In genomic region chr21:17780539-17780938, GRCh38 we compare ENCODE assay signal across 9 cellular contexts. TPM values are rescaled to one million over a fixed set of nuclear protein-coding genes. Genes with fewer than 3 reads are reported as not detected.
DNase-seq lines count a peak whose midpoint lies in the region; ATAC-seq, FAIRE-seq and TF ChIP-seq lines count a peak whose summit lies in the region.
"Had no signal": no experiment of that assay in that cellular context is flagged by ENCODE, and none has a peak within 500 bp of the region (broad histone marks: within the 10 kb centered on the region; RNA-seq: fewer than 3 reads in every experiment).

No MANE protein-coding gene starts in this region.

- BruUV-seq in GM12878 (replicated peaks; lab: Mats Ljungman, UMichigan), result no TSS peak

- peak; percentile 83 to 87 for TF ChIP-seq EP300 in GM12878 (IDR thresholded peaks at IDR 0.05; ENCODE audit: borderline replicate concordance in 1 of 2, control insufficient read depth in 1 of 2, low read depth in 2 of 2, low read length in 2 of 2)
- no peak for TF ChIP-seq EP300 in tibial nerve (IDR thresholded peaks at IDR 0.05)
- no peak for TF ChIP-seq EP300 in suprapubic skin (IDR thresholded peaks at IDR 0.05)

- RAD21 ChIA-PET in GM12878 (lab: Charles Lee; ENCODE audit: unreplicated experiment), result interaction anchor here (0.9 to 5.8 kb wide), 8 partner anchors 12 to 142 kb away, joined by 3 to 72 read pairs (median 6); partner anchors contain the start of gene C21orf91

- TF ChIP-seq CTCF in GM12878 (IDR thresholded peaks at IDR 0.05 in 2 of 3, conservative IDR thresholded peaks at IDR 0.05 in 1 of 3; ENCODE audit: control insufficient read depth in 2 of 3, extremely low read depth in 1 of 3, insufficient read depth in 1 of 3, low read depth in 3 of 3, low read length in 3 of 3) (no peak), endodermal cell (conservative IDR thresholded peaks at IDR 0.05) (no peak), tibial nerve (IDR thresholded peaks at IDR 0.05) (no peak), tibial artery (IDR thresholded peaks at IDR 0.05) (no peak), suprapubic skin (IDR thresholded peaks at IDR 0.05) (no peak)

- TF ChIP-seq POLR2A in GM12892 (IDR thresholded peaks at IDR 0.05; ENCODE audit: low read depth, low read length), result no peak
- TF ChIP-seq POLR2A in GM12878 (IDR thresholded peaks at IDR 0.05; ENCODE audit: low read depth, low read length), result no peak
- no peak for TF ChIP-seq POLR2A in tibial nerve (IDR thresholded peaks at IDR 0.05)
- no peak for TF ChIP-seq POLR2A in suprapubic skin (IDR thresholded peaks at IDR 0.05)

- no peaks in the 10 kb centered on the region for H3K79me2 ChIP-seq in GM12878 (ENCODE audit: control insufficient read depth, insufficient read depth, low read length)
- H3K79me2 ChIP-seq: parathyroid adenoma had no signal

- H3K36me3 ChIP-seq in GM12878 (ENCODE audit: control insufficient read depth in 2 of 2, insufficient read depth in 2 of 2, low read length in 1 of 2) (no peaks in the 10 kb centered on the region), endodermal cell (ENCODE audit: control insufficient read depth, insufficient read depth, low read length) (peaks cover 30% of the 10 kb centered on the region), tibial nerve (peaks cover 0 to 10% (median 0%) of the 10 kb centered on the region in 3 donors), tibial artery (peaks cover 2 to 6% (median 3%) of the 10 kb centered on the region in 3 donors), suprapubic skin (no peaks in the 10 kb centered on the region)

- CTCF ChIA-PET in GM12878 (lab: Yijun Ruan, JAX), result interaction anchor here (0.7 to 5.8 kb wide), 8 partner anchors 11 to 171 kb away, joined by 3 to 48 read pairs (median 3); partner anchors contain the start of gene C21orf91

- peaks cover under 1% of the 10 kb centered on the region; the same call in 2 of the 3 replicates for H3K9me3 ChIP-seq in GM12878 (replicated peaks; ENCODE audit: control insufficient read depth, insufficient read depth, low read length)
- peaks cover 16% of the 10 kb centered on the region for H3K9me3 ChIP-seq in endodermal cell (ENCODE audit: control insufficient read depth, low read length)
- H3K9me3 ChIP-seq in tibial nerve, result no peaks in the 10 kb centered on the region
- H3K9me3 ChIP-seq in tibial artery, result no peaks in the 10 kb centered on the region
- H3K9me3 ChIP-seq in suprapubic skin, result no peaks in the 10 kb centered on the region

- no peak overlapping the region for H3K4me3 Mint-ChIP-seq in endodermal cell

- H3K9me3 Mint-ChIP-seq in endodermal cell, result peaks cover 2% of the 10 kb centered on the region

- intact Hi-C loops in GM12878 (cut with micrococcal nuclease; ENCODE audit: unreplicated experiment) (loop anchor here (1.0 to 5.0 kb wide), 7 partner anchors 38 to 168 kb away; partner anchors contain the start of genes BTG3 and C21orf91), tibial artery (cut with DNase I; ENCODE audit: low total_unique reads) (no loop called here)

- H2AFZ ChIP-seq in GM12878 (ENCODE audit: control insufficient read depth, low read depth, low read length), result no peak overlapping the region; the same call in 1 of the 2 replicates
- H2AFZ ChIP-seq: parathyroid adenoma had no signal

- DNase-seq in GM12892 (ENCODE audit: insufficient read length) (no peak), Kasumi-1 (lab: John Stamatoyannopoulos, UW) (peak; percentile 68 to 76), GM12878 (ENCODE audit: low read depth, low spot score) (peak; percentile 95), endodermal cell (no peak), tibial nerve (ENCODE audit: low spot score in 2 of 2) (no peak), tibial artery (no peak), suprapubic skin (ENCODE audit: low spot score in 2 of 2) (no peak)

- H3K9ac ChIP-seq in GM12878 (ENCODE audit: control insufficient read depth, insufficient read depth, low read length), result no peak overlapping the region
- H3K9ac ChIP-seq in endodermal cell (ENCODE audit: extremely low read depth, low read length, poor library complexity, severe bottlenecking), result no peak overlapping the region
- H3K9ac ChIP-seq: parathyroid adenoma had no signal

- peak overlapping the region; percentile 52 for H3K4me2 ChIP-seq in GM12878 (ENCODE audit: control insufficient read depth, insufficient read depth)

- H3K4me1 ChIP-seq in GM12878 (ENCODE audit: control insufficient read depth, insufficient read depth, low read length) (peaks cover 65% of the 10 kb centered on the region), endodermal cell (ENCODE audit: control insufficient read depth, insufficient read depth, low read length) (no peaks in the 10 kb centered on the region), tibial nerve (no peaks in the 10 kb centered on the region), tibial artery (no peaks in the 10 kb centered on the region), suprapubic skin (peaks cover 27% of the 10 kb centered on the region)
- H3K4me1 ChIP-seq: parathyroid adenoma had no signal

- POLR2A ChIA-PET in GM12878 (lab: Charles Lee), result interaction anchor here (0.9 to 1.9 kb wide), 4 partner anchors 11 to 68 kb away, joined by 3 to 7 read pairs (median 5); no protein-coding TSS in a partner anchor

- H3K4me3 ChIP-seq in GM12878 (no peak overlapping the region), endodermal cell (ENCODE audit: low read length) (no peak overlapping the region), tibial nerve (no peak overlapping the region), tibial artery (no peak overlapping the region), suprapubic skin (no peak overlapping the region)

- 1% methylated on average over 6 of the region's 6 CpGs for WGBS in GM12878 (ENCODE audit: insufficient coverage, insufficient replicate concordance, low lambda C conversion rate, missing lambda C conversion rate)
- WGBS in endodermal cell (ENCODE audit: insufficient coverage in 1 of 2, insufficient read length in 1 of 2), 2 experiments, result 96 to 98% methylated on average over 5 to 6 of the region's 6 CpGs
- WGBS in tibial nerve, 2 donors, result 72 to 81% methylated on average over 6 of the region's 6 CpGs
- 31% methylated on average over 6 of the region's 6 CpGs for WGBS in suprapubic skin

- H3K27ac ChIP-seq in GM12878 (ENCODE audit: control insufficient read depth, insufficient read depth) (peak overlapping the region; percentile 91), endodermal cell (ENCODE audit: low read depth, low read length) (no peak overlapping the region), tibial nerve (no peak overlapping the region), tibial artery (no peak overlapping the region), suprapubic skin (no peak overlapping the region)
- H3K27ac ChIP-seq: parathyroid adenoma had no signal

- SMC1A ChIA-PET in GM12878 (lab: Charles Lee; ENCODE audit: uncharacterized antibody, unreplicated experiment), result interaction anchor here (0.7 to 5.8 kb wide), 18 partner anchors 11 to 195 kb away, joined by 3 to 100 read pairs (median 6); partner anchors contain the start of gene C21orf91

- FAIRE-seq in GM12892 (lab: Jason Lieb, UNC) (peak; percentile 97), GM12878 (lab: Jason Lieb, UNC) (no peak)

- H3K4me1 Mint-ChIP-seq in endodermal cell, result peaks cover 3% of the 10 kb centered on the region

- in situ Hi-C loops in GM12878 (cut with MboI), result loop anchor here (5.0 kb wide), 1 partner anchor 168 kb away; the partner anchor contains the start of gene BTG3

- ATAC-seq in GM21619 (IDR thresholded peaks at IDR 0.05; ENCODE audit: unreplicated experiment) (peak; percentile 34), GM12878 (peak; percentile 64)

- peaks cover 28% of the 10 kb centered on the region for H3K36me3 Mint-ChIP-seq in endodermal cell (ENCODE audit: low read depth)

- H3K27me3 ChIP-seq in GM12878 (replicated peaks in 1 of 2; ENCODE audit: control insufficient read depth in 2 of 2, insufficient read depth in 2 of 2, low read length in 1 of 2), result no peaks in the 10 kb centered on the region
- H3K27me3 ChIP-seq in endodermal cell (ENCODE audit: control insufficient read depth, insufficient read depth, low read length, poor library complexity, severe bottlenecking), result no peaks in the 10 kb centered on the region
- no peaks in the 10 kb centered on the region for H3K27me3 ChIP-seq in tibial nerve
- no peaks in the 10 kb centered on the region for H3K27me3 ChIP-seq in tibial artery
- no peaks in the 10 kb centered on the region for H3K27me3 ChIP-seq in suprapubic skin

- no peak overlapping the region for H3K27ac Mint-ChIP-seq in endodermal cell

- TF ChIP-seq RAD21 in GM12878 (IDR thresholded peaks at IDR 0.05; ENCODE audit: insufficient read depth, low read depth, low read length), result 0 out of 2 replicates have a peak, but pooled peaks have one; percentile 19

- H4K20me1 ChIP-seq in GM12878 (ENCODE audit: control insufficient read depth, insufficient read depth), result no peaks in the 10 kb centered on the region

- H3K27me3 Mint-ChIP-seq in endodermal cell (ENCODE audit: insufficient read depth), result no peaks in the 10 kb centered on the region

TF ChIP-seq in GM12878, 131 proteins besides CTCF, POLR2A, EP300 and RAD21 (continues in another document):
- TF ChIP-seq YBX1 (IDR thresholded peaks at IDR 0.05), result no peak
- no peak for TF ChIP-seq CHD1 (IDR thresholded peaks at IDR 0.05; ENCODE audit: low read depth, low read length)
- peak; percentile 94 for TF ChIP-seq PAX5 (IDR thresholded peaks at IDR 0.05; ENCODE audit: borderline replicate concordance, low read depth, low read length)
- peak; percentile 91 for TF ChIP-seq RUNX3 (IDR thresholded peaks at IDR 0.05; ENCODE audit: low read length)

RNA-seq across cellular contexts. Expression of gene C21orf91, which starts 38.6 kb away (rescaled TPM):
- 14.0 TPM for polyA plus RNA-seq in GM12892 (2012; ENCODE audit: missing spikeins)
- 143 and 151 TPM in 2 replicates for total RNA-seq in GM12878 (2013; cell fraction: nucleolus; rRNA removed)
- total RNA-seq in GM12878 (2014; rRNA removed), result 19.6 and 22.6 TPM in 2 replicates
- 30.0 and 31.9 TPM in 2 replicates for total RNA-seq in GM12878 (2014; rRNA removed; fragmentation: Illumina TruSeq; extraction: Trizol)
- 35.4 and 35.7 TPM in 2 replicates for total RNA-seq in GM12878 (2021)
- polyA plus RNA-seq in GM12878 (2011; ENCODE audit: low read depth), result 8.0 TPM
- 40.3 and 73.5 TPM in 2 replicates for polyA plus RNA-seq in GM12878 (2011; rRNA removed)
- 13.5 and 14.6 TPM in 2 replicates for polyA plus RNA-seq in GM12878 (2011; cell fraction: cytosol; rRNA removed)
- 21.4 and 22.2 TPM in 2 replicates for polyA plus RNA-seq in GM12878 (2011; cell fraction: nucleus; rRNA removed)
- 11.7 and 15.0 TPM in 2 replicates for polyA plus RNA-seq in GM12878 (2012)
- 32.4 and 44.5 TPM in 2 replicates for polyA plus RNA-seq in GM12878 (2014; fragmentation: Illumina TruSeq; extraction: Trizol)
- 10 to 100 TPM in 1 of 2 experiments, 1 to 10 TPM in 1; 9.3 to 14.4 TPM for polyA plus RNA-seq in GM12878 (2014; fragmentation: Nextera tagmentation; extraction: Ambion mirVana)
- 20.0 and 24.4 TPM in 2 replicates for polyA plus RNA-seq in GM12878 (2014; rRNA removed)
- polyA plus RNA-seq in GM12878 (2016; fragmentation: Nextera tagmentation; extraction: Ambion mirVana), result 10 to 100 TPM; 29.5 to 36.0 TPM
- 41.7 and 53.1 TPM in 2 replicates for polyA minus RNA-seq in GM12878 (2011; rRNA and poly(A)+ RNA removed)
- polyA minus RNA-seq in GM12878 (2011; cell fraction: cytosol; rRNA and poly(A)+ RNA removed), result 21.0 and 26.7 TPM in 2 replicates
- 47.8 and 86.4 TPM in 2 replicates for polyA minus RNA-seq in GM12878 (2011; cell fraction: nucleus; rRNA and poly(A)+ RNA removed)
- total RNA-seq in endodermal cell, result 10 to 100 TPM; 32.3 to 49.5 TPM
- 22.4 TPM for polyA plus RNA-seq in endodermal cell (2013, experiment 1 of 2)
- polyA plus RNA-seq in endodermal cell (2013, experiment 2 of 2), result 23.8 TPM
- 10 to 100 TPM in 2 of 4 donors, 1 to 10 TPM in 2; 3.6 to 14.2 (median 9.5) TPM for total RNA-seq in tibial nerve
- total RNA-seq in suprapubic skin, result 10 to 100 TPM; 14.0 to 29.0 (median 21.7) TPM

Comparison
In these comparisons a context has a peak if more than half of its experiments do, and no peak if none do; other contexts are left out.
1. DNase-seq: peak in Kasumi-1 (2 of 2) and GM12878 (single experiment); none in GM12892 (single experiment), endodermal cell (single experiment), tibial nerve (0 of 2), tibial artery (0 of 2) and suprapubic skin (0 of 2).